Comparison of ENCODE assay signal across 19 cellular contexts in genomic region chr3:72567474-72567873, GRCh38.
DNase-seq lines count a peak whose midpoint lies in the region; ATAC-seq and TF ChIP-seq lines count a peak whose summit lies in the region.
"Had no signal": no experiment of that assay in that cellular context is flagged by ENCODE, and none has a peak within 500 bp of the region (broad histone marks: within the 10 kb centered on the region; RNA-seq: fewer than 3 reads in every experiment).

No MANE protein-coding gene starts in this region.

- no peak for TF ChIP-seq CTCF in PC-9 (conservative IDR thresholded peaks at IDR 0.05)

- H2AFZ ChIP-seq in neuronal stem cell (ENCODE audit: low read length), result no peak overlapping the region
- no peak overlapping the region for H2AFZ ChIP-seq in PC-9

- peak; percentile 18 to 44 for ATAC-seq in right cardiac atrium
- ATAC-seq: A549; CD8-positive, alpha-beta T cell; GM12878; PC-3 had no signal

- H3K4me1 ChIP-seq in right cardiac atrium (ENCODE audit: control insufficient read depth, insufficient read depth, low read length) (no peaks in the 10 kb centered on the region), neuronal stem cell (ENCODE audit: control insufficient read depth in 2 of 2, insufficient read depth in 1 of 2, low read depth in 1 of 2, low read length in 2 of 2) (peaks cover 0 to 12% of the 10 kb centered on the region in 2 donors), PC-9 (replicated peaks; ENCODE audit: insufficient read depth) (peaks cover 7% of the 10 kb centered on the region; the same call in 1 of the 2 replicates)
- H3K4me1 ChIP-seq: A549 had no signal

- H3K4me3 ChIP-seq in right cardiac atrium (ENCODE audit: low read length) (no peak overlapping the region), neuronal stem cell (ENCODE audit: low read length in 2 of 2) (no peak overlapping the region), PC-9 (no peak overlapping the region)
- H3K4me3 ChIP-seq: A549, GM12878, SJCRH30 had no signal

- H3K36me3 Mint-ChIP-seq in dendritic cell treated with granulocyte-macrophage colony-stimulating factor and Interleukin-4, amounts not matched to agents 40 ng/mL and 50 ng/mL, for 4 days (ENCODE audit: low read depth), result no peaks in the 10 kb centered on the region
- no peaks in the 10 kb centered on the region for H3K36me3 Mint-ChIP-seq in activated T-cell treated with anti-CD3 and anti-CD28 coated beads, Interleukin-2, amount 50 U/mL, for 24 hours (ENCODE audit: low read depth)
- H3K36me3 Mint-ChIP-seq: CD8-positive, alpha-beta T cell had no signal

- H2BK15ac ChIP-seq in neuronal stem cell (ENCODE audit: low read length), result no peak overlapping the region

- H3K9me3 ChIP-seq in right cardiac atrium (ENCODE audit: control insufficient read depth, low read length) (no peaks in the 10 kb centered on the region), neuronal stem cell (replicated peaks in 1 of 2; ENCODE audit: control insufficient read depth in 2 of 2, insufficient read depth in 1 of 2, low read depth in 1 of 2, low read length in 2 of 2) (no peaks in the 10 kb centered on the region), PC-9 (ENCODE audit: insufficient read depth, low read depth) (no peaks in the 10 kb centered on the region)
- H3K9me3 ChIP-seq: A549, SJCRH30 had no signal

- no TSS peak for BruUV-seq in PC-9 (replicated peaks; lab: Mats Ljungman, UMichigan)

- peak; percentile 28 for DNase-seq in CD1c-positive myeloid dendritic cell (ENCODE audit: extremely low spot score)
- DNase-seq in right cardiac atrium, result no peak
- DNase-seq in neuronal stem cell (ENCODE audit: low spot score), result no peak
- DNase-seq in PC-9, result no peak
- DNase-seq in NCI-H1092 treated with DMSO at 0.1 percent for 48 hours (lab: John Stamatoyannopoulos, UW), result no peak
- no peak for DNase-seq in activated T-cell treated with anti-CD3 and anti-CD28 coated beads, Interleukin-2, amount 50 U/mL, for 24 hours
- DNase-seq: Calu3; CD8-positive, alpha-beta T cell; DMS53; EL; NCI-H1105 treated with DMSO at 0.1 percent for 48 hours; NCI-H1694 treated with DMSO at 0.1 percent for 48 hours; NCI-H510A treated with DMSO at 0.1 percent for 48 hours; PC-3; SJCRH30 had no signal

- H3K14ac ChIP-seq in neuronal stem cell (ENCODE audit: low read length), result no peak overlapping the region

- H3K36me3 ChIP-seq in neuronal stem cell (replicated peaks in 1 of 2; ENCODE audit: control insufficient read depth in 2 of 2, insufficient read depth in 2 of 2, low read length in 2 of 2), result no peaks in the 10 kb centered on the region
- H3K36me3 ChIP-seq in PC-9 (ENCODE audit: low read depth), result no peaks in the 10 kb centered on the region
- H3K36me3 ChIP-seq: SJCRH30 had no signal

- WGBS in right cardiac atrium, result 70% methylated on average over 4 of the region's 4 CpGs
- WGBS in neuronal stem cell (ENCODE audit: extremely low coverage in 2 of 2, insufficient read length in 2 of 2, insufficient replicate concordance in 1 of 2), 2 donors, result no CpG with 5 or more reads among the region's 4 CpGs

- intact Hi-C loops in dendritic cell treated with granulocyte-macrophage colony-stimulating factor and Interleukin-4, amounts not matched to agents 40 ng/mL and 50 ng/mL, for 4 days (cut with micrococcal nuclease), result no loop called here
- intact Hi-C loops in right cardiac atrium (cut with DNase I) (no loop called here), PC-9 (cut with micrococcal nuclease; ENCODE audit: unreplicated experiment) (no loop called here)

- peaks cover 5% of the 10 kb centered on the region; the same call in 1 of the 2 replicates for H3F3A ChIP-seq in PC-9 (ENCODE audit: insufficient read depth, low read depth)

- H3K4me2 ChIP-seq in neuronal stem cell (ENCODE audit: insufficient read depth, low read length, poor library complexity, severe bottlenecking) (no peak overlapping the region), PC-9 (no peak overlapping the region)
- H3K4me2 ChIP-seq: A549 had no signal

- no peaks in the 10 kb centered on the region for H3K9me2 ChIP-seq in PC-9 (ENCODE audit: insufficient read depth)

- H3K23ac ChIP-seq in neuronal stem cell (ENCODE audit: low read depth, low read length, poor library complexity), result no peak overlapping the region

- no peaks in the 10 kb centered on the region for H3K79me2 ChIP-seq in PC-9 (ENCODE audit: low read depth)

- H2BK120ac ChIP-seq in neuronal stem cell (ENCODE audit: low read depth, low read length), result no peak overlapping the region

- no peak overlapping the region for H2AK5ac ChIP-seq in neuronal stem cell (ENCODE audit: low read depth, low read length)

- peaks cover 3% of the 10 kb centered on the region for H3K27me3 Mint-ChIP-seq in dendritic cell treated with granulocyte-macrophage colony-stimulating factor and Interleukin-4, amounts not matched to agents 40 ng/mL and 50 ng/mL, for 4 days
- H3K27me3 Mint-ChIP-seq in activated T-cell treated with anti-CD3 and anti-CD28 coated beads, Interleukin-2, amount 50 U/mL, for 24 hours, result no peaks in the 10 kb centered on the region

- peaks cover 9% of the 10 kb centered on the region for H3K4me1 Mint-ChIP-seq in dendritic cell treated with granulocyte-macrophage colony-stimulating factor and Interleukin-4, amounts not matched to agents 40 ng/mL and 50 ng/mL, for 4 days (ENCODE audit: low read depth)
- H3K4me1 Mint-ChIP-seq in activated T-cell treated with anti-CD3 and anti-CD28 coated beads, Interleukin-2, amount 50 U/mL, for 24 hours (ENCODE audit: low read depth), result no peaks in the 10 kb centered on the region

- POLR2A ChIA-PET in PC-9 (lab: Charles Lee; ENCODE audit: unreplicated experiment), result no interaction called here

- H2BK12ac ChIP-seq in neuronal stem cell (ENCODE audit: low read length), result peak overlapping the region; percentile 80

- H3K27ac ChIP-seq in right cardiac atrium (ENCODE audit: low read length) (no peak overlapping the region), neuronal stem cell (replicated peaks; ENCODE audit: low read length) (no peak overlapping the region), PC-9 (no peak overlapping the region)
- H3K27ac ChIP-seq: A549, RWPE1, SJCRH30 had no signal

- no peak overlapping the region for H3K18ac ChIP-seq in neuronal stem cell (ENCODE audit: low read length)

- H4K20me1 ChIP-seq in PC-9 (ENCODE audit: insufficient read depth), result no peaks in the 10 kb centered on the region

- H3K27ac Mint-ChIP-seq in dendritic cell treated with granulocyte-macrophage colony-stimulating factor and Interleukin-4, amounts not matched to agents 40 ng/mL and 50 ng/mL, for 4 days, result peak overlapping the region; percentile 33
- no peak overlapping the region for H3K27ac Mint-ChIP-seq in activated T-cell treated with anti-CD3 and anti-CD28 coated beads, Interleukin-2, amount 50 U/mL, for 24 hours
- H3K27ac Mint-ChIP-seq: CD8-positive, alpha-beta T cell had no signal

- H3K9me3 Mint-ChIP-seq in dendritic cell treated with granulocyte-macrophage colony-stimulating factor and Interleukin-4, amounts not matched to agents 40 ng/mL and 50 ng/mL, for 4 days, result no peaks in the 10 kb centered on the region
- H3K9me3 Mint-ChIP-seq in activated T-cell treated with anti-CD3 and anti-CD28 coated beads, Interleukin-2, amount 50 U/mL, for 24 hours, result no peaks in the 10 kb centered on the region
- H3K9me3 Mint-ChIP-seq: CD8-positive, alpha-beta T cell had no signal

- H4K8ac ChIP-seq in neuronal stem cell (ENCODE audit: low read depth, low read length), result no peak overlapping the region

- no peak overlapping the region for H2BK5ac ChIP-seq in neuronal stem cell (ENCODE audit: low read length)

- H4K91ac ChIP-seq in neuronal stem cell (ENCODE audit: low read depth, low read length, poor library complexity), result no peak overlapping the region

- CTCF ChIA-PET in PC-9 (lab: Charles Lee), result interaction anchor here (0.6 kb wide), 1 partner anchor 359 kb away, joined by 3 read pairs; no protein-coding TSS in a partner anchor

- no peaks in the 10 kb centered on the region for H3K79me1 ChIP-seq in neuronal stem cell (ENCODE audit: low read depth, low read length)

- no peak overlapping the region for H3K9ac ChIP-seq in neuronal stem cell (ENCODE audit: low read depth, low read length, poor library complexity)

- H3K4ac ChIP-seq in neuronal stem cell (ENCODE audit: low read length), result no peak overlapping the region

- no peak overlapping the region for H3K4me3 Mint-ChIP-seq in dendritic cell treated with granulocyte-macrophage colony-stimulating factor and Interleukin-4, amounts not matched to agents 40 ng/mL and 50 ng/mL, for 4 days
- no peak overlapping the region for H3K4me3 Mint-ChIP-seq in activated T-cell treated with anti-CD3 and anti-CD28 coated beads, Interleukin-2, amount 50 U/mL, for 24 hours
- H3K4me3 Mint-ChIP-seq: CD8-positive, alpha-beta T cell had no signal

- H3K27me3 ChIP-seq in right cardiac atrium (ENCODE audit: control insufficient read depth, insufficient read depth) (no peaks in the 10 kb centered on the region), neuronal stem cell (ENCODE audit: control insufficient read depth in 3 of 3, insufficient read depth in 3 of 3, low read depth in 1 of 3, low read length in 3 of 3) (peaks cover 0 to 42% (median 1%) of the 10 kb centered on the region in 3 experiments), PC-9 (ENCODE audit: insufficient read depth, low read depth) (no peaks in the 10 kb centered on the region)
- H3K27me3 ChIP-seq: SJCRH30 had no signal
